Comparison of ENCODE assay signal across 10 cellular contexts in genomic region chr15:69573815-69574472, GRCh38.
A peak's percentile ranks its signal among the peaks of the same experiment; 100 is the strongest.
DNase-seq lines count a peak whose midpoint lies in the region; ATAC-seq and TF ChIP-seq lines count a peak whose summit lies in the region.
"Had no signal": no experiment of that assay in that cellular context is flagged by ENCODE, and none has a peak within 500 bp of the region (broad histone marks: within the 10 kb centered on the region; RNA-seq: fewer than 3 reads in every experiment).

No MANE protein-coding gene starts in this region.

- peak overlapping the region; percentile 31; the same call in 1 of the 2 replicates for H2AFZ ChIP-seq in SK-N-SH (ENCODE audit: low read depth)

- H3K27ac ChIP-seq in SK-N-SH (ENCODE audit: low read depth in 2 of 2, low read length in 1 of 2): no peak overlapping the region
- H3K27ac ChIP-seq in stomach: no peak overlapping the region

- H3K4me3 ChIP-seq in SK-N-SH (ENCODE audit: low read depth in 2 of 2, low read length in 1 of 2) (no peak overlapping the region), stomach (no peak overlapping the region), Caco-2 (ENCODE audit: low read depth, low read length) (no peak overlapping the region)

- POLR2A ChIA-PET in SK-N-SH (lab: Yijun Ruan, JAX) (no interaction called here), Caco-2 (lab: Charles Lee) (no interaction called here)

- intact Hi-C loops in stomach (cut with DNase I; ENCODE audit: low total_unique reads): no loop called here
- intact Hi-C loops in Caco-2 (cut with micrococcal nuclease; ENCODE audit: unreplicated experiment): no loop called here

- DNase-seq in Ammon's horn (ENCODE audit: low spot score): peak; percentile 20
- no peak for DNase-seq in SK-N-SH
- no peak for DNase-seq in omental fat pad (ENCODE audit: low spot score)
- DNase-seq in NCI-H1092 (lab: John Stamatoyannopoulos, UW): no peak
- no peak for DNase-seq in stomach
- no peak for DNase-seq in Caco-2
- DNase-seq: BE2C, NCI-H748 treated with DMSO at 0.1 percent for 48 hours had no signal

- no peak overlapping the region for H3K9ac ChIP-seq in SK-N-SH

- no peaks in the 10 kb centered on the region for H3K79me2 ChIP-seq in SK-N-SH (ENCODE audit: insufficient read depth)

- no TSS peak for BruUV-seq in Caco-2 (replicated peaks; lab: Mats Ljungman, UMichigan)

- TF ChIP-seq EP300 in SK-N-SH (IDR thresholded peaks at IDR 0.05; ENCODE audit: borderline replicate concordance in 1 of 2, low read depth in 1 of 2, low read length in 1 of 2): no peak
- no peak for TF ChIP-seq EP300 in stomach (IDR thresholded peaks at IDR 0.05)

- CTCF ChIA-PET in SK-N-SH (lab: Yijun Ruan, JAX) (interaction anchor here (1.0 to 2.4 kb wide), 3 partner anchors 45 to 98 kb away, joined by 3 to 11 read pairs (median 4); no protein-coding TSS in a partner anchor), Caco-2 (lab: Charles Lee) (no interaction called here)

- H4K20me1 ChIP-seq in SK-N-SH (ENCODE audit: insufficient read depth): no peaks in the 10 kb centered on the region

- peaks cover 25% of the 10 kb centered on the region for H3K4me1 Mint-ChIP-seq in activated naive CD4-positive, alpha-beta T cell treated with anti-CD3 and anti-CD28 coated beads, Interleukin-2, amount 50 U/mL, for 24 hours
- H3K4me1 Mint-ChIP-seq in Caco-2 (ENCODE audit: low read depth, unreplicated experiment): no peaks in the 10 kb centered on the region

- no peaks in the 10 kb centered on the region for H3K27me3 Mint-ChIP-seq in activated naive CD4-positive, alpha-beta T cell treated with anti-CD3 and anti-CD28 coated beads, Interleukin-2, amount 50 U/mL, for 24 hours
- peaks cover 3% of the 10 kb centered on the region for H3K27me3 Mint-ChIP-seq in Caco-2 (ENCODE audit: insufficient read depth, unreplicated experiment)

- H3K27me3 ChIP-seq in SK-N-SH (ENCODE audit: insufficient read depth) (0 out of 2 replicates have a peak, but pooled peaks cover 7% of the 10 kb centered on the region), stomach (no peaks in the 10 kb centered on the region), Caco-2 (replicated peaks; ENCODE audit: control insufficient read depth, insufficient read depth, low read length) (no peaks in the 10 kb centered on the region)
- H3K27me3 ChIP-seq: BE2C had no signal

- H3K4me1 ChIP-seq in SK-N-SH (ENCODE audit: control insufficient read depth in 1 of 2, insufficient read depth in 2 of 2, low read depth in 1 of 2, low read length in 1 of 2) (peaks cover 0 to 11% of the 10 kb centered on the region in 2 experiments; a peak in 1 of 4 replicates), stomach (peaks cover 19 to 47% (median 34%) of the 10 kb centered on the region in 4 donors), Caco-2 (no peaks in the 10 kb centered on the region)
- H3K4me1 ChIP-seq: BE2C had no signal

- peak overlapping the region; percentile 82 for H3K27ac Mint-ChIP-seq in activated naive CD4-positive, alpha-beta T cell treated with anti-CD3 and anti-CD28 coated beads, Interleukin-2, amount 50 U/mL, for 24 hours
- H3K27ac Mint-ChIP-seq in Caco-2 (ENCODE audit: unreplicated experiment): no peak overlapping the region

- TF ChIP-seq RAD21 in SK-N-SH (IDR thresholded peaks at IDR 0.05; ENCODE audit: low read length): no peak

- no peaks in the 10 kb centered on the region for H3K9me3 ChIP-seq in SK-N-SH
- H3K9me3 ChIP-seq in stomach: no peaks in the 10 kb centered on the region
- no peaks in the 10 kb centered on the region for H3K9me3 ChIP-seq in Caco-2
- H3K9me3 ChIP-seq: BE2C had no signal

- H3K4me3 Mint-ChIP-seq in activated naive CD4-positive, alpha-beta T cell treated with anti-CD3 and anti-CD28 coated beads, Interleukin-2, amount 50 U/mL, for 24 hours: peak overlapping the region; percentile 6
- no peak overlapping the region for H3K4me3 Mint-ChIP-seq in Caco-2 (ENCODE audit: unreplicated experiment)

- no peaks in the 10 kb centered on the region for H3K9me2 ChIP-seq in SK-N-SH

- peak; percentile 87 for ATAC-seq in omental fat pad (ENCODE audit: low FRiP score)
- no peak for ATAC-seq in GM19397 (IDR thresholded peaks at IDR 0.05; ENCODE audit: unreplicated experiment)

- TF ChIP-seq CTCF in SK-N-SH (IDR thresholded peaks at IDR 0.05) (no peak), omental fat pad (IDR thresholded peaks at IDR 0.05) (no peak), stomach (IDR thresholded peaks at IDR 0.05) (no peak), Caco-2 (IDR thresholded peaks at IDR 0.05; ENCODE audit: insufficient read depth in 1 of 2, low read depth in 1 of 2, low read length in 1 of 2, severe bottlenecking in 1 of 2, unreplicated experiment in 1 of 2) (no peak)

- no peaks in the 10 kb centered on the region for H3F3A ChIP-seq in SK-N-SH (replicated peaks; ENCODE audit: insufficient read depth)

- H3K36me3 Mint-ChIP-seq in activated naive CD4-positive, alpha-beta T cell treated with anti-CD3 and anti-CD28 coated beads, Interleukin-2, amount 50 U/mL, for 24 hours: no peaks in the 10 kb centered on the region
- peaks cover 4% of the 10 kb centered on the region for H3K36me3 Mint-ChIP-seq in Caco-2 (ENCODE audit: insufficient read depth, unreplicated experiment)

- H3K36me3 ChIP-seq in SK-N-SH (replicated peaks in 1 of 2; ENCODE audit: control insufficient read depth in 1 of 2, insufficient read depth in 2 of 2, low read length in 1 of 2) (no peaks in the 10 kb centered on the region), stomach (no peaks in the 10 kb centered on the region), Caco-2 (ENCODE audit: control insufficient read depth, insufficient read depth, low read length) (no peaks in the 10 kb centered on the region)
- H3K36me3 ChIP-seq: BE2C had no signal

- no peak overlapping the region for H3K4me2 ChIP-seq in SK-N-SH

- TF ChIP-seq POLR2A in stomach (IDR thresholded peaks at IDR 0.05): no peak

- 73% methylated on average over 13 of the region's 13 CpGs for WGBS in SK-N-SH (ENCODE audit: low lambda C conversion rate)
- 66 to 80% (median 73%) methylated on average over 13 of the region's 13 CpGs for WGBS in stomach, 5 donors

- no peaks in the 10 kb centered on the region for H3K9me3 Mint-ChIP-seq in activated naive CD4-positive, alpha-beta T cell treated with anti-CD3 and anti-CD28 coated beads, Interleukin-2, amount 50 U/mL, for 24 hours
- H3K9me3 Mint-ChIP-seq in Caco-2 (ENCODE audit: unreplicated experiment): no peaks in the 10 kb centered on the region

TF ChIP-seq in SK-N-SH, 30 proteins besides CTCF, POLR2A, EP300 and RAD21:
- 0 out of 2 replicates have a peak, but pooled peaks have one; percentile 24 for TF ChIP-seq PBX3 (IDR thresholded peaks at IDR 0.05)
- TF ChIP-seq SIN3A (IDR thresholded peaks at IDR 0.05; ENCODE audit: borderline replicate concordance, low read depth, low read length): no peak
- peak; percentile 8; the same call in 1 of the 2 replicates for TF ChIP-seq FOSL2 (IDR thresholded peaks at IDR 0.05; ENCODE audit: borderline replicate concordance, low read depth)
